17 cellular contexts compared by ENCODE assay signal in genomic region chr1:151806170-151806569, GRCh38. TPM values are rescaled to one million over a fixed set of nuclear protein-coding genes. Genes with fewer than 3 reads are reported as not detected.
A peak's percentile ranks its signal among the peaks of the same experiment; 100 is the strongest.
DNase-seq lines count a peak whose midpoint lies in the region; ATAC-seq and TF ChIP-seq lines count a peak whose summit lies in the region.
"Had no signal": no experiment of that assay in that cellular context is flagged by ENCODE, and none has a peak within 500 bp of the region (broad histone marks: within the 10 kb centered on the region; RNA-seq: fewer than 3 reads in every experiment).

No MANE protein-coding gene starts in this region.

- no peaks in the 10 kb centered on the region for H3K4me1 Mint-ChIP-seq in activated CD8-positive, alpha-beta memory T cell treated with anti-CD3 and anti-CD28 coated beads, Interleukin-2, amount 10 ng/mL, durations not matched to agents 7 days and 5 days
- H3K4me1 Mint-ChIP-seq in osteocyte (ENCODE audit: unreplicated experiment) = no peaks in the 10 kb centered on the region

- peaks cover 35 to 84% (median 79%) of the 10 kb centered on the region in 10 experiments for H3K4me1 ChIP-seq in BLaER1 treated with 17β-estradiol and CSF1 and Interleukin-3, amounts not matched to agents 10 nM and 100 nM
- no peaks in the 10 kb centered on the region for H3K4me1 ChIP-seq in foreskin keratinocyte

- TF ChIP-seq CTCF in coronary artery (IDR thresholded peaks at IDR 0.05) (no peak), osteocyte (IDR thresholded peaks at IDR 0.05) (no peak), foreskin keratinocyte (conservative IDR thresholded peaks at IDR 0.05) (no peak)

- H3K9me3 Mint-ChIP-seq in activated CD8-positive, alpha-beta memory T cell treated with anti-CD3 and anti-CD28 coated beads, Interleukin-2, amount 10 ng/mL, durations not matched to agents 7 days and 5 days (ENCODE audit: low read depth) = no peaks in the 10 kb centered on the region
- no peaks in the 10 kb centered on the region for H3K9me3 Mint-ChIP-seq in osteocyte (ENCODE audit: unreplicated experiment)
- H3K9me3 Mint-ChIP-seq: CD4-positive, alpha-beta memory T cell had no signal

- no peaks in the 10 kb centered on the region for H3K9me3 ChIP-seq in BLaER1 treated with 17β-estradiol and CSF1 and Interleukin-3, amounts not matched to agents 10 nM and 100 nM (replicated peaks in 1 of 11)
- H3K9me3 ChIP-seq: HAP-1 had no signal

- H3K4me3 ChIP-seq in BLaER1 treated with 17β-estradiol and CSF1 and Interleukin-3, amounts not matched to agents 10 nM and 100 nM = no peak overlapping the region
- no peak overlapping the region for H3K4me3 ChIP-seq in coronary artery
- H3K4me3 ChIP-seq: HAP-1 had no signal

- no peak overlapping the region for H3K27ac Mint-ChIP-seq in activated CD8-positive, alpha-beta memory T cell treated with anti-CD3 and anti-CD28 coated beads, Interleukin-2, amount 10 ng/mL, durations not matched to agents 7 days and 5 days
- H3K27ac Mint-ChIP-seq in osteocyte (ENCODE audit: unreplicated experiment) = no peak overlapping the region

- no peak overlapping the region for H3K4me3 Mint-ChIP-seq in activated CD8-positive, alpha-beta memory T cell treated with anti-CD3 and anti-CD28 coated beads, Interleukin-2, amount 10 ng/mL, durations not matched to agents 7 days and 5 days
- no peak overlapping the region for H3K4me3 Mint-ChIP-seq in osteocyte (ENCODE audit: unreplicated experiment)
- H3K4me3 Mint-ChIP-seq: CD4-positive, alpha-beta memory T cell had no signal

- H3K27me3 ChIP-seq in BLaER1 treated with 17β-estradiol and CSF1 and Interleukin-3, amounts not matched to agents 10 nM and 100 nM = peaks cover 0 to under 1% (median 0%) of the 10 kb centered on the region in 11 experiments; a peak in 1 of 22 replicates
- H3K27me3 ChIP-seq in foreskin keratinocyte = peaks cover 54% of the 10 kb centered on the region

- DNase-seq in activated CD8-positive, alpha-beta memory T cell treated with anti-CD3 and anti-CD28 coated beads for 24 hours = peak; percentile 21
- no peak for DNase-seq in activated CD8-positive, alpha-beta memory T cell treated with anti-CD3 and anti-CD28 coated beads, Interleukin-2, amount 10 ng/mL, durations not matched to agents 7 days and 5 days
- DNase-seq in coronary artery (ENCODE audit: low spot score) = peak; percentile 64
- DNase-seq in osteocyte (ENCODE audit: extremely low spot score, unreplicated experiment) = peak; percentile 81
- DNase-seq in DMS53 treated with DMSO at 0.1 percent for 48 hours (lab: John Stamatoyannopoulos, UW; ENCODE audit: unreplicated experiment) = no peak
- no peak for DNase-seq in foreskin keratinocyte
- DNase-seq in kidney tubule cell (ENCODE audit: low spot score) = no peak
- DNase-seq: ACHN; CD4-positive, alpha-beta memory T cell; DMS153; DND-41; GDM1 had no signal

- H3K4me2 ChIP-seq in BLaER1 treated with 17β-estradiol and CSF1 and Interleukin-3, amounts not matched to agents 10 nM and 100 nM = peak overlapping the region in 9 of 11 experiments; percentile 87 to 99 (median 93); a peak in 17 of 22 replicates

- H3K36me3 ChIP-seq in BLaER1 treated with 17β-estradiol and CSF1 and Interleukin-3, amounts not matched to agents 10 nM and 100 nM = no peaks in the 10 kb centered on the region
- H3K36me3 ChIP-seq: HAP-1 had no signal

- peak overlapping the region in 4 of 11 experiments; percentile 0 to 39 (median 16); a peak in 4 of 22 replicates for H3K27ac ChIP-seq in BLaER1 treated with 17β-estradiol and CSF1 and Interleukin-3, amounts not matched to agents 10 nM and 100 nM
- H3K27ac ChIP-seq in coronary artery (no peak overlapping the region), foreskin keratinocyte (no peak overlapping the region)
- H3K27ac ChIP-seq: C4-2B had no signal

- peaks cover 0 to 32% (median 0%) of the 10 kb centered on the region in 11 experiments; a peak in 5 of 22 replicates for H4K20me1 ChIP-seq in BLaER1 treated with 17β-estradiol and CSF1 and Interleukin-3, amounts not matched to agents 10 nM and 100 nM

- ATAC-seq in activated CD8-positive, alpha-beta memory T cell treated with anti-CD3 and anti-CD28 coated beads, Interleukin-2, amount 10 ng/mL, durations not matched to agents 7 days and 5 days = no peak
- no peak for ATAC-seq in foreskin keratinocyte

- H3K27me3 Mint-ChIP-seq in activated CD8-positive, alpha-beta memory T cell treated with anti-CD3 and anti-CD28 coated beads, Interleukin-2, amount 10 ng/mL, durations not matched to agents 7 days and 5 days = peaks cover 6% of the 10 kb centered on the region
- H3K27me3 Mint-ChIP-seq in osteocyte (ENCODE audit: unreplicated experiment) = peaks cover 65% of the 10 kb centered on the region
- H3K27me3 Mint-ChIP-seq: CD4-positive, alpha-beta memory T cell had no signal

- H3K36me3 Mint-ChIP-seq in activated CD8-positive, alpha-beta memory T cell treated with anti-CD3 and anti-CD28 coated beads, Interleukin-2, amount 10 ng/mL, durations not matched to agents 7 days and 5 days = no peaks in the 10 kb centered on the region
- no peaks in the 10 kb centered on the region for H3K36me3 Mint-ChIP-seq in osteocyte (ENCODE audit: unreplicated experiment)

- H3K9ac ChIP-seq in BLaER1 treated with 17β-estradiol and CSF1 and Interleukin-3, amounts not matched to agents 10 nM and 100 nM = peak overlapping the region in 2 of 11 experiments; percentile 15 to 26; a peak in 1 of 22 replicates

- CTCF ChIA-PET in activated CD8-positive, alpha-beta memory T cell treated with anti-CD3 and anti-CD28 coated beads, Interleukin-2, amount 10 ng/mL, durations not matched to agents 7 days and 5 days (lab: Charles Lee) = no interaction called here

RNA-seq across cellular contexts. Expression of gene LINGO4, which starts 1.0 kb away (rescaled TPM):
- under 1 TPM; 0.07 to 0.15 TPM for total RNA-seq in activated CD8-positive, alpha-beta memory T cell treated with anti-CD3 and anti-CD28 coated beads, Interleukin-2, amount 10 ng/mL, durations not matched to agents 7 days and 5 days
- not detected in 2 replicates for total RNA-seq in osteocyte
- total RNA-seq in foreskin keratinocyte = not detected in 2 replicates
- not detected in 2 replicates for polyA plus RNA-seq in foreskin keratinocyte
- total RNA-seq: A172, H1 had no signal

RNA-seq across cellular contexts. Expression of gene TDRKH, which starts 15.9 kb away (rescaled TPM):
- 10 to 100 TPM; 16.4 to 17.1 TPM for total RNA-seq in activated CD8-positive, alpha-beta memory T cell treated with anti-CD3 and anti-CD28 coated beads, Interleukin-2, amount 10 ng/mL, durations not matched to agents 7 days and 5 days
- 3.0 and 3.6 TPM in 2 replicates for total RNA-seq in osteocyte
- total RNA-seq in foreskin keratinocyte = 9.4 and 12.4 TPM in 2 replicates
- polyA plus RNA-seq in foreskin keratinocyte = 5.2 and 6.2 TPM in 2 replicates

RNA-seq across cellular contexts. Expression of gene RORC, which starts 25.4 kb away (rescaled TPM):
- total RNA-seq in activated CD8-positive, alpha-beta memory T cell treated with anti-CD3 and anti-CD28 coated beads, Interleukin-2, amount 10 ng/mL, durations not matched to agents 7 days and 5 days = 1 to 10 TPM in 1 of 2 experiments, under 1 TPM in 1; 0.30 to 1.3 TPM
- total RNA-seq in osteocyte (not detected in 2 replicates), foreskin keratinocyte (not detected in 2 replicates)
- 0.02 TPM in 1 of 2 replicates, not detected in the other for polyA plus RNA-seq in foreskin keratinocyte

RNA-seq across cellular contexts. Expression of gene C2CD4D, which starts 33.5 kb away (rescaled TPM):
- total RNA-seq in activated CD8-positive, alpha-beta memory T cell treated with anti-CD3 and anti-CD28 coated beads, Interleukin-2, amount 10 ng/mL, durations not matched to agents 7 days and 5 days = under 1 TPM; 0.33 to 0.96 TPM
- not detected in 2 replicates for total RNA-seq in osteocyte
- total RNA-seq in foreskin keratinocyte = 0.18 TPM in 1 of 2 replicates, not detected in the other
- polyA plus RNA-seq in foreskin keratinocyte = 0.14 and 0.19 TPM in 2 replicates
- total RNA-seq: A172 had no signal

RNA-seq across cellular contexts. Expression of gene MRPL9, which starts 42.9 kb away (rescaled TPM):
- 100 to 1,000 TPM; 111 to 127 TPM for total RNA-seq in activated CD8-positive, alpha-beta memory T cell treated with anti-CD3 and anti-CD28 coated beads, Interleukin-2, amount 10 ng/mL, durations not matched to agents 7 days and 5 days
- total RNA-seq in osteocyte (67.4 and 73.0 TPM in 2 replicates), foreskin keratinocyte (91.3 and 101 TPM in 2 replicates)
- 98.1 and 105 TPM in 2 replicates for polyA plus RNA-seq in foreskin keratinocyte

Comparison
In these comparisons a context has a peak if more than half of its experiments do, and no peak if none do; other contexts are left out.
1. DNase-seq: peak in activated CD8-positive, alpha-beta memory T cell treated with anti-CD3 and anti-CD28 coated beads for 24 hours (single experiment), coronary artery (single experiment) and osteocyte (single experiment); none in activated CD8-positive, alpha-beta memory T cell treated with anti-CD3 and anti-CD28 coated beads, Interleukin-2, amount 10 ng/mL, durations not matched to agents 7 days and 5 days (single experiment), DMS53 treated with DMSO at 0.1 percent for 48 hours (single experiment), foreskin keratinocyte (0 of 2) and kidney tubule cell (single experiment).